In genomic region chr1:9300623-9301022, GRCh38 we compare ENCODE assay signal across 1 cellular context.
TF ChIP-seq lines count a peak whose summit lies in the region.

No MANE protein-coding gene starts in this region.

TF ChIP-seq in K562, 482 proteins besides CTCF, POLR2A, EP300 and RAD21 (continued from another document):
- TF ChIP-seq ZNF740 (CRISPR knock-in tag; IDR thresholded peaks at IDR 0.05) (no peak), ZNF740 (tag; IDR thresholded peaks at IDR 0.05) (0 out of 4 replicates have a peak, but pooled peaks of 1 of the 2 experiments have one; percentile 2), NR4A1 (CRISPR knock-in tag; IDR thresholded peaks at IDR 0.05) (no peak), NR4A1 (tag; IDR thresholded peaks at IDR 0.05) (0 out of 2 replicates have a peak, but pooled peaks have one; percentile 14)
TF ChIP-seq in K562: peak in this region for 4.
